18 cellular contexts compared by ENCODE assay signal in genomic region chr6:42093582-42094329, GRCh38. TPM values are rescaled to one million over a fixed set of nuclear protein-coding genes. Genes with fewer than 3 reads are reported as not detected.
DNase-seq lines count a peak whose midpoint lies in the region; ATAC-seq and TF ChIP-seq lines count a peak whose summit lies in the region.
"Had no signal": no experiment of that assay in that cellular context is flagged by ENCODE, and none has a peak within 500 bp of the region (broad histone marks: within the 10 kb centered on the region; RNA-seq: fewer than 3 reads in every experiment).

No MANE protein-coding gene starts in this region.

- intact Hi-C loops in Caco-2 (cut with micrococcal nuclease; ENCODE audit: unreplicated experiment), result no loop called here
- intact Hi-C loops in body of pancreas (cut with DNase I), result no loop called here
- intact Hi-C loops in lower leg skin (cut with DNase I; ENCODE audit: low total_unique reads), result no loop called here

- DNase-seq in Caco-2 (peak; percentile 54 to 71), HT1080 (ENCODE audit: low read depth) (peak; percentile 6), body of pancreas (peak in 3 of 4 donors; percentile 31 to 46 (median 40)), kidney tubule cell (ENCODE audit: low spot score) (peak; percentile 35), lower leg skin (ENCODE audit: low spot score in 2 of 2) (no peak), NCI-H1694 treated with DMSO at 0.1 percent for 48 hours (lab: John Stamatoyannopoulos, UW) (no peak), mesenteric fat pad (ENCODE audit: low spot score) (no peak)
- DNase-seq: activated B cell treated with CpG ODN at 0.5 μM for 24 hours; activated CD8-positive, alpha-beta memory T cell treated with anti-CD3 and anti-CD28 coated beads, Interleukin-2, amount 50 U/mL, for 48 hours; activated naive CD4-positive, alpha-beta T cell treated with anti-CD3 and anti-CD28 coated beads for 36 hours; DMS153; KBM-7; midbrain; NCI-H446; SW 1271 had no signal

- H3K4me1 Mint-ChIP-seq in Caco-2 (ENCODE audit: low read depth, unreplicated experiment), result peaks cover 8% of the 10 kb centered on the region
- H3K4me1 Mint-ChIP-seq: activated B cell treated with CpG ODN at 0.5 μM for 24 hours, brain had no signal

- peaks cover 2% of the 10 kb centered on the region for H3K27me3 Mint-ChIP-seq in Caco-2 (ENCODE audit: insufficient read depth, unreplicated experiment)

- H3K27me3 ChIP-seq in Caco-2 (replicated peaks; ENCODE audit: control insufficient read depth, insufficient read depth, low read length) (no peaks in the 10 kb centered on the region), body of pancreas (no peaks in the 10 kb centered on the region)

- ATAC-seq in body of pancreas (peak; percentile 40), GM18505 (IDR thresholded peaks at IDR 0.05; ENCODE audit: unreplicated experiment) (no peak)

- no peak overlapping the region for H3K4me3 Mint-ChIP-seq in Caco-2 (ENCODE audit: unreplicated experiment)
- H3K4me3 Mint-ChIP-seq: activated B cell treated with CpG ODN at 0.5 μM for 24 hours; activated naive CD4-positive, alpha-beta T cell treated with anti-CD3 and anti-CD28 coated beads for 36 hours; brain had no signal

- H3K4me1 ChIP-seq in Caco-2, result no peaks in the 10 kb centered on the region
- peaks cover 9% of the 10 kb centered on the region for H3K4me1 ChIP-seq in body of pancreas
- H3K4me1 ChIP-seq: HAP-1 had no signal

- TF ChIP-seq CTCF in Caco-2 (IDR thresholded peaks at IDR 0.05; ENCODE audit: insufficient read depth in 1 of 2, low read depth in 1 of 2, low read length in 1 of 2, severe bottlenecking in 1 of 2, unreplicated experiment in 1 of 2) (no peak), body of pancreas (IDR thresholded peaks at IDR 0.05) (no peak), lower leg skin (IDR thresholded peaks at IDR 0.05) (no peak)

- TF ChIP-seq POLR2A in body of pancreas (IDR thresholded peaks at IDR 0.05), result no peak
- TF ChIP-seq POLR2A in lower leg skin (IDR thresholded peaks at IDR 0.05), result no peak
- TF ChIP-seq POLR2A in GM18505 (IDR thresholded peaks at IDR 0.05; ENCODE audit: borderline replicate concordance, extremely low read depth, insufficient read depth, insufficient read length), result no peak

- POLR2A ChIA-PET in Caco-2 (lab: Charles Lee), result no interaction called here

- H3K27ac ChIP-seq in body of pancreas, result no peak overlapping the region

- H3K9me3 ChIP-seq in Caco-2, result no peaks in the 10 kb centered on the region
- H3K9me3 ChIP-seq in body of pancreas, result no peaks in the 10 kb centered on the region
- H3K9me3 ChIP-seq: HAP-1 had no signal

- H3K9me3 Mint-ChIP-seq in Caco-2 (ENCODE audit: unreplicated experiment), result no peaks in the 10 kb centered on the region
- H3K9me3 Mint-ChIP-seq: activated B cell treated with CpG ODN at 0.5 μM for 24 hours; activated naive CD4-positive, alpha-beta T cell treated with anti-CD3 and anti-CD28 coated beads for 36 hours; brain had no signal

- no TSS peak for BruUV-seq in Caco-2 (replicated peaks; lab: Mats Ljungman, UMichigan)

- H3K36me3 Mint-ChIP-seq in Caco-2 (ENCODE audit: insufficient read depth, unreplicated experiment), result peaks cover 37% of the 10 kb centered on the region
- H3K36me3 Mint-ChIP-seq: brain had no signal

- H3K27ac Mint-ChIP-seq in Caco-2 (ENCODE audit: unreplicated experiment), result no peak overlapping the region
- H3K27ac Mint-ChIP-seq: activated B cell treated with CpG ODN at 0.5 μM for 24 hours; activated naive CD4-positive, alpha-beta T cell treated with anti-CD3 and anti-CD28 coated beads for 36 hours; brain had no signal

- no peaks in the 10 kb centered on the region for H3K36me3 ChIP-seq in Caco-2 (ENCODE audit: control insufficient read depth, insufficient read depth, low read length)
- H3K36me3 ChIP-seq in body of pancreas (replicated peaks in 1 of 2; ENCODE audit: insufficient read depth in 1 of 2, low read depth in 2 of 2), result no peaks in the 10 kb centered on the region
- H3K36me3 ChIP-seq: HAP-1 had no signal

- CTCF ChIA-PET in Caco-2 (lab: Charles Lee), result interaction anchor here (0.5 to 1.3 kb wide), 3 partner anchors 50 to 173 kb away, joined by 3 read pairs; partner anchors contain the start of genes BYSL and MED20

- 31 to 45% methylated on average over 8 to 10 of the region's 10 CpGs for WGBS in body of pancreas, 2 donors
- WGBS in lower leg skin, 2 donors, result 60 to 61% methylated on average over 10 of the region's 10 CpGs

- H3K4me3 ChIP-seq in Caco-2 (ENCODE audit: low read depth, low read length) (no peak overlapping the region), body of pancreas (no peak overlapping the region), lower leg skin (ENCODE audit: low read depth, poor library complexity, severe bottlenecking) (no peak overlapping the region)
- H3K4me3 ChIP-seq: HAP-1 had no signal

RNA-seq across cellular contexts. Expression of gene TAF8, which starts 43.4 kb away (rescaled TPM):
- total RNA-seq in Caco-2 (2022), result 35.0 and 37.7 TPM in 2 replicates
- 18.4 and 21.1 TPM in 2 replicates for total RNA-seq in HT1080 (2014; rRNA removed; shearing (Covaris generic))
- 14.9 and 19.7 TPM in 2 replicates for polyA plus RNA-seq in HT1080 (2015; cell fraction: cytosol; rRNA removed)
- polyA plus RNA-seq in HT1080 (2015; cell fraction: nucleus; rRNA removed), result 21.7 and 21.8 TPM in 2 replicates
- total RNA-seq in body of pancreas, result 10 to 100 TPM in 1 of 2 donors, 1 to 10 TPM in 1; 7.6 to 18.2 TPM
- total RNA-seq in lower leg skin, result 10 to 100 TPM; 15.8 to 24.0 (median 18.9) TPM
- 36.8 TPM for total RNA-seq in mesenteric fat pad

RNA-seq across cellular contexts. Expression of gene C6orf132, which starts 48.7 kb away (rescaled TPM):
- total RNA-seq in Caco-2 (2022) (56.2 and 61.2 TPM in 2 replicates), body of pancreas (10 to 100 TPM; 22.1 to 26.0 TPM), lower leg skin (100 to 1,000 TPM; 106 to 200 (median 137) TPM), mesenteric fat pad (1.3 TPM)
- not detected in 2 replicates for total RNA-seq in HT1080 (2014; rRNA removed; shearing (Covaris generic))
- not detected in 2 replicates for polyA plus RNA-seq in HT1080 (2015; cell fraction: cytosol; rRNA removed)
- polyA plus RNA-seq in HT1080 (2015; cell fraction: nucleus; rRNA removed), result not detected in 2 replicates
- total RNA-seq: activated B cell treated with CpG ODN at 0.5 μM for 24 hours had no signal

Comparison
In these comparisons a context has a peak if more than half of its experiments do, and no peak if none do; other contexts are left out.
1. DNase-seq: peak in Caco-2 (2 of 2), HT1080 (single experiment), body of pancreas (3 of 4) and kidney tubule cell (single experiment); none in lower leg skin (0 of 2), NCI-H1694 treated with DMSO at 0.1 percent for 48 hours (single experiment) and mesenteric fat pad (single experiment).